ENCODE assay signal across 37 cellular contexts in the genomic region with DNA sequence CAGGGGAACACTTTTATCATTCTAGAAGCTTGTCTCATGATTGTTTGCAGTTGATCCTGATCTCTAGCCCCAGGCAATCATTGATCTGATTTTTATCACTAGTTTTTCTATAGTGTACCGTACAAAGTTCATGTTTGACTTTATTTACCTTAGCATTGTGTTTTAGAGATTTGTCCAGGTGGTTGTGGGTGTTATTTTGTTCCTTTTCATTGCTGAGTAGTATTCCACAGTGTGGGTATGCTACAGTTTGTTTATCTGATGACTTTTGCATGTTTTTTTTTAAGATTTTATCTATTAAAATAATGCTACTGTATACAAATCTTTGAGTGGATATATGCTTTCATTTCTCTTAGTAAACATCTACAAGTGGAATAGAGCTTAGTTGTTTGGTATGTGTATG. TPM values are rescaled to one million over a fixed set of nuclear protein-coding genes. Genes with fewer than 3 reads are reported as not detected.
"Had no signal": no experiment of that assay in that cellular context is flagged by ENCODE, and none has a peak within 500 bp of the region (broad histone marks: within the 10 kb centered on the region; RNA-seq: fewer than 3 reads in every experiment).

No MANE protein-coding gene starts in this region.

- H3K9me3 ChIP-seq: MG63 had no signal

- DNase-seq: Karpas-422, Kasumi-1, MG63, MM.1S, MV-4-11, NCI-H1048, NCI-H1092, NCI-H1092 treated with DMSO at 0.1 percent for 48 hours, NCI-H1105, NCI-H1105 treated with DMSO at 0.1 percent for 48 hours, NCI-H1417, NCI-H1417 treated with DMSO at 0.1 percent for 48 hours, NCI-H1436, NCI-H1436 treated with DMSO at 0.1 percent for 48 hours, NCI-H146, NCI-H1694, NCI-H1694 treated with DMSO at 0.1 percent for 48 hours, NCI-H187, NCI-H187 treated with DMSO at 0.1 percent for 48 hours, NCI-H1930, NCI-H2029, NCI-H2029 treated with DMSO at 0.1 percent for 48 hours, NCI-H2081, NCI-H2081 treated with DMSO at 0.1 percent for 48 hours, NCI-H2107, NCI-H2171, NCI-H2171 treated with DMSO at 0.1 percent for 48 hours, NCI-H2227 treated with DMSO at 0.1 percent for 48 hours, NCI-H226, NCI-H345, NCI-H446, NCI-H446 treated with DMSO at 0.1 percent for 48 hours, NCI-H510A, NCI-H510A treated with DMSO at 0.1 percent for 48 hours, NCI-H524 had no signal

- H3K27me3 ChIP-seq: MG63 had no signal

- H3K4me3 ChIP-seq: MG63 had no signal

RNA-seq across cellular contexts. Expression of gene NIM1K, which starts 45.1 kb away (rescaled TPM):
- total RNA-seq: MCF 10A, NCI-H460 had no signal
